8 cellular contexts compared by ENCODE assay signal in the genomic region with DNA sequence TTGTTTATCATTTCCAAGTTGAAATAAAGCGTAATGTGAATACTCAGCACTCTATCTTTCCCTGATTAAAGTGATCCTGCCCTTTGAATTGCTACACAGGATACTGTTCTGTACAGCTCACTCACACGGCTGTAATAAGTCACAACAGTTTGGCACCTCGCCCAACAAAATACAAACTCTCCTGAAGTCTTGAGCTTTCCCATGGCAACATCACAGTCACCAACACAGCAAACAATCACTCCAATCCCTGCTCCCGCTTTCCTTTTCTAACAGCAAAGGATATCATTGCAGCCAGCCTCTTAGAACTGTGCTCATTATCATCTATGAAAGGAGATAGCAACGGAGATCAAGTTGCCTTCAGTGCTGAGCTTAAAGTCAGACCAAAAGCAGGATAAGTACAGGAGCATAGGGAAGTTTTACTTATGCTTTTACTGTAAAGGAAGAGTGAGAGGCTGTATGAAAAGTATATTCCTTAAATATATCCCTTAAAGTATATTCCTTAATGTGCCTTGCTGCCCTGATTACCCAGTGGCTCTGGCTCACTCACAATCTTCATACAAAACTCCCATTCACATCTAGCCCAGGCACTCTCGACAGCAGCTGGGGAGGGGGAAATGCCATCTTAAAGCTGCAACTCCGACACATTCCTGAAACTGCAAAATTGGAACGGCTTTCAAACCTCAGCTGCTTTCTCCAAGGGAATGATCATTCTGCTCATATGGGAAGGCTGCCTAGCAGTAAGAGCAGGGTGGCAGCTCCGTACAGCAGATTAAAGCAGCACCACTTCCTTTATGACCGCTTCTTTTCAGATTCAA. TPM values are rescaled to one million over a fixed set of nuclear protein-coding genes. Genes with fewer than 3 reads are reported as not detected.
A peak's percentile ranks its signal among the peaks of the same experiment; 100 is the strongest.
DNase-seq lines count a peak whose midpoint lies in the region; ATAC-seq and TF ChIP-seq lines count a peak whose summit lies in the region.

No MANE protein-coding gene starts in this region.

- peak overlapping the region; percentile 51 for H2AFZ ChIP-seq in neuronal stem cell (ENCODE audit: low read length)

- no peak overlapping the region for H2BK15ac ChIP-seq in neuronal stem cell (ENCODE audit: low read length)

- H2AK5ac ChIP-seq in neuronal stem cell (ENCODE audit: low read depth, low read length) = no peak overlapping the region

- DNase-seq in DMS 273 (lab: John Stamatoyannopoulos, UW; ENCODE audit: unreplicated experiment) (peak; percentile 96), NCI-H1105 (lab: John Stamatoyannopoulos, UW) (peak; percentile 84), neuronal stem cell (ENCODE audit: low spot score) (peak; percentile 42)
- DNase-seq in activated T-helper 2 cell treated with anti-CD3 and anti-CD28 coated beads, Interferon-gamma antibody, Interleukin-2, Interleukin-4, amounts not matched to agents 10 μg/mL and 5 μg/mL and 100 μg/mL, durations not matched to agents 14 hours and 24 hours and 36 hours (ENCODE audit: low spot score) = no peak

- H3K27me3 Mint-ChIP-seq in activated T-helper 2 cell treated with anti-CD3 and anti-CD28 coated beads, Interferon-gamma antibody, Interleukin-2, Interleukin-4, amounts not matched to agents 10 μg/mL and 5 μg/mL and 100 μg/mL, durations not matched to agents 14 hours and 24 hours and 36 hours (ENCODE audit: low read depth) = no peaks in the 10 kb centered on the region

- H3K27me3 ChIP-seq in gastroesophageal sphincter (no peaks in the 10 kb centered on the region), neuronal stem cell (ENCODE audit: control insufficient read depth in 3 of 3, insufficient read depth in 3 of 3, low read depth in 1 of 3, low read length in 3 of 3) (no peaks in the 10 kb centered on the region)

- H3K4me1 ChIP-seq in gastroesophageal sphincter = peaks cover 29 to 92% (median 39%) of the 10 kb centered on the region in 3 donors
- peaks cover 13 to 34% of the 10 kb centered on the region in 2 donors for H3K4me1 ChIP-seq in neuronal stem cell (ENCODE audit: control insufficient read depth in 2 of 2, insufficient read depth in 1 of 2, low read depth in 1 of 2, low read length in 2 of 2)

- H3K79me1 ChIP-seq in neuronal stem cell (ENCODE audit: low read depth, low read length) = no peaks in the 10 kb centered on the region

- H3K4me1 Mint-ChIP-seq in activated T-helper 2 cell treated with anti-CD3 and anti-CD28 coated beads, Interferon-gamma antibody, Interleukin-2, Interleukin-4, amounts not matched to agents 10 μg/mL and 5 μg/mL and 100 μg/mL, durations not matched to agents 14 hours and 24 hours and 36 hours (ENCODE audit: low read depth) = peaks cover 56% of the 10 kb centered on the region

- peak overlapping the region; percentile 79 to 87 (median 84) for H3K27ac ChIP-seq in gastroesophageal sphincter
- H3K27ac ChIP-seq in neuronal stem cell (replicated peaks; ENCODE audit: low read length) = peak overlapping the region; percentile 60

- peak overlapping the region; percentile 52 for H3K4me2 ChIP-seq in neuronal stem cell (ENCODE audit: insufficient read depth, low read length, poor library complexity, severe bottlenecking)

- 0 to 9% methylated on average over 9 to 10 of the region's 10 CpGs for WGBS in gastroesophageal sphincter (ENCODE audit: low coverage in 1 of 2), 2 donors
- no CpG with 5 or more reads among the region's 10 CpGs for WGBS in neuronal stem cell (ENCODE audit: extremely low coverage in 2 of 2, insufficient read length in 2 of 2, insufficient replicate concordance in 1 of 2), 2 donors

- H3K18ac ChIP-seq in neuronal stem cell (ENCODE audit: low read length) = no peak overlapping the region

- H4K91ac ChIP-seq in neuronal stem cell (ENCODE audit: low read depth, low read length, poor library complexity) = no peak overlapping the region

- peak overlapping the region; percentile 34 to 37 for H3K4me3 ChIP-seq in gastroesophageal sphincter
- H3K4me3 ChIP-seq in neuronal stem cell (ENCODE audit: low read length in 2 of 2) = peak overlapping the region in 1 of 2 donors; percentile 26

- no peak for TF ChIP-seq CTCF in gastroesophageal sphincter (IDR thresholded peaks at IDR 0.05)

- H3K27ac Mint-ChIP-seq in activated T-helper 2 cell treated with anti-CD3 and anti-CD28 coated beads, Interferon-gamma antibody, Interleukin-2, Interleukin-4, amounts not matched to agents 10 μg/mL and 5 μg/mL and 100 μg/mL, durations not matched to agents 14 hours and 24 hours and 36 hours = peak overlapping the region; percentile 38

- no peak overlapping the region for H3K9ac ChIP-seq in neuronal stem cell (ENCODE audit: low read depth, low read length, poor library complexity)

- H2BK5ac ChIP-seq in neuronal stem cell (ENCODE audit: low read length) = no peak overlapping the region

- no peak for TF ChIP-seq EP300 in gastroesophageal sphincter (IDR thresholded peaks at IDR 0.05)

- H3K9me3 ChIP-seq in gastroesophageal sphincter (no peaks in the 10 kb centered on the region), neuronal stem cell (replicated peaks in 1 of 2; ENCODE audit: control insufficient read depth in 2 of 2, insufficient read depth in 1 of 2, low read depth in 1 of 2, low read length in 2 of 2) (no peaks in the 10 kb centered on the region)

- H3K14ac ChIP-seq in neuronal stem cell (ENCODE audit: low read length) = no peak overlapping the region

- no peak overlapping the region for H3K4ac ChIP-seq in neuronal stem cell (ENCODE audit: low read length)

- intact Hi-C loops in activated T-helper 2 cell treated with anti-CD3 and anti-CD28 coated beads, Interferon-gamma antibody, Interleukin-2, Interleukin-4, amounts not matched to agents 10 μg/mL and 5 μg/mL and 100 μg/mL, durations not matched to agents 14 hours and 24 hours and 36 hours (cut with micrococcal nuclease) = no loop called here

- H2BK12ac ChIP-seq in neuronal stem cell (ENCODE audit: low read length) = no peak overlapping the region

- no peak overlapping the region for H3K23ac ChIP-seq in neuronal stem cell (ENCODE audit: low read depth, low read length, poor library complexity)

- H3K36me3 ChIP-seq in gastroesophageal sphincter (no peaks in the 10 kb centered on the region), neuronal stem cell (replicated peaks in 1 of 2; ENCODE audit: control insufficient read depth in 2 of 2, insufficient read depth in 2 of 2, low read length in 2 of 2) (no peaks in the 10 kb centered on the region)

- peak; percentile 92 for ATAC-seq in gastroesophageal sphincter
- ATAC-seq in HG03025 (IDR thresholded peaks at IDR 0.05; ENCODE audit: low FRiP score, unreplicated experiment) = no peak
- no peak for ATAC-seq in GM19023 (IDR thresholded peaks at IDR 0.05; ENCODE audit: unreplicated experiment)
- ATAC-seq in HG02884 (IDR thresholded peaks at IDR 0.05; ENCODE audit: unreplicated experiment) = no peak

- no peak for TF ChIP-seq POLR2A in gastroesophageal sphincter (IDR thresholded peaks at IDR 0.05)

- H3K36me3 Mint-ChIP-seq in activated T-helper 2 cell treated with anti-CD3 and anti-CD28 coated beads, Interferon-gamma antibody, Interleukin-2, Interleukin-4, amounts not matched to agents 10 μg/mL and 5 μg/mL and 100 μg/mL, durations not matched to agents 14 hours and 24 hours and 36 hours (ENCODE audit: low read depth) = peaks cover 20% of the 10 kb centered on the region

- H3K9me3 Mint-ChIP-seq in activated T-helper 2 cell treated with anti-CD3 and anti-CD28 coated beads, Interferon-gamma antibody, Interleukin-2, Interleukin-4, amounts not matched to agents 10 μg/mL and 5 μg/mL and 100 μg/mL, durations not matched to agents 14 hours and 24 hours and 36 hours = no peaks in the 10 kb centered on the region

- H4K8ac ChIP-seq in neuronal stem cell (ENCODE audit: low read depth, low read length) = no peak overlapping the region

- no peak overlapping the region for H2BK120ac ChIP-seq in neuronal stem cell (ENCODE audit: low read depth, low read length)

- peak overlapping the region; percentile 28 for H3K4me3 Mint-ChIP-seq in activated T-helper 2 cell treated with anti-CD3 and anti-CD28 coated beads, Interferon-gamma antibody, Interleukin-2, Interleukin-4, amounts not matched to agents 10 μg/mL and 5 μg/mL and 100 μg/mL, durations not matched to agents 14 hours and 24 hours and 36 hours (ENCODE audit: low read depth)

RNA-seq across cellular contexts. Expression of a gene that starts 35.9 kb away (rescaled TPM):
- total RNA-seq in activated T-helper 2 cell treated with anti-CD3 and anti-CD28 coated beads, Interferon-gamma antibody, Interleukin-2, Interleukin-4, amounts not matched to agents 10 μg/mL and 5 μg/mL and 100 μg/mL, durations not matched to agents 14 hours and 24 hours and 36 hours = 10.5 and 11.8 TPM in 2 replicates
- 10 to 100 TPM; 15.8 to 31.8 (median 23.7) TPM for total RNA-seq in gastroesophageal sphincter
- 2.0 TPM for polyA plus RNA-seq in neuronal stem cell (2013, experiment 1 of 2)
- 2.2 TPM for polyA plus RNA-seq in neuronal stem cell (2013, experiment 2 of 2)
